ENCODE assay signal across 9 cellular contexts in genomic region chr19:42693760-42694350, GRCh38. TPM values are rescaled to one million over a fixed set of nuclear protein-coding genes. Genes with fewer than 3 reads are reported as not detected.
DNase-seq lines count a peak whose midpoint lies in the region; ATAC-seq and TF ChIP-seq lines count a peak whose summit lies in the region.
"Had no signal": no experiment of that assay in that cellular context is flagged by ENCODE, and none has a peak within 500 bp of the region (broad histone marks: within the 10 kb centered on the region; RNA-seq: fewer than 3 reads in every experiment).

No MANE protein-coding gene starts in this region.

- DNase-seq in NCI-H146 (lab: John Stamatoyannopoulos, UW) (peak; percentile 15), NCI-H146 treated with DMSO at 0.1 percent for 48 hours (lab: John Stamatoyannopoulos, UW; ENCODE audit: unreplicated experiment) (no peak), LoVo (ENCODE audit: low spot score) (peak; percentile 52), amniotic stem cell (lab: John Stamatoyannopoulos, UW) (peak; percentile 36), mucosa of descending colon (peak in 1 of 3 donors; percentile 9), occipital lobe (lab: John Stamatoyannopoulos, UW) (no peak), NCI-H1048 (lab: John Stamatoyannopoulos, UW) (no peak)

- no peak for TF ChIP-seq CTCF in mucosa of descending colon (IDR thresholded peaks at IDR 0.05)

- no peak overlapping the region for H3K4me3 ChIP-seq in mucosa of descending colon
- H3K4me3 ChIP-seq: BLaER1 treated with 17β-estradiol and CSF1 and Interleukin-3, amounts not matched to agents 10 nM and 100 nM had no signal

- H3K9me3 ChIP-seq in mucosa of descending colon, result no peaks in the 10 kb centered on the region

- ATAC-seq in mucosa of descending colon, result peak; percentile 36
- ATAC-seq in HG03196 (IDR thresholded peaks at IDR 0.05; ENCODE audit: unreplicated experiment), result no peak

- no peaks in the 10 kb centered on the region for H3K4me1 ChIP-seq in mucosa of descending colon (ENCODE audit: low read depth)
- H3K4me1 ChIP-seq: BLaER1 treated with 17β-estradiol and CSF1 and Interleukin-3, amounts not matched to agents 10 nM and 100 nM had no signal

- intact Hi-C loops in mucosa of descending colon (cut with DNase I, micrococcal nuclease), result no loop called here

- no peaks in the 10 kb centered on the region for H3K36me3 ChIP-seq in mucosa of descending colon (ENCODE audit: low read depth)
- H3K36me3 ChIP-seq: BLaER1 treated with 17β-estradiol and CSF1 and Interleukin-3, amounts not matched to agents 10 nM and 100 nM had no signal

RNA-seq across cellular contexts. Expression of gene PSG3, which starts 46.4 kb away (rescaled TPM):
- total RNA-seq in mucosa of descending colon (not detected), occipital lobe (not detected)

Comparison
In these comparisons a context has a peak if more than half of its experiments do, and no peak if none do; other contexts are left out.
1. DNase-seq: peak in NCI-H146 (single experiment), LoVo (single experiment) and amniotic stem cell (single experiment); none in NCI-H146 treated with DMSO at 0.1 percent for 48 hours (single experiment), occipital lobe (single experiment) and NCI-H1048 (single experiment).